ENCODE assay signal across 10 cellular contexts in the genomic region with DNA sequence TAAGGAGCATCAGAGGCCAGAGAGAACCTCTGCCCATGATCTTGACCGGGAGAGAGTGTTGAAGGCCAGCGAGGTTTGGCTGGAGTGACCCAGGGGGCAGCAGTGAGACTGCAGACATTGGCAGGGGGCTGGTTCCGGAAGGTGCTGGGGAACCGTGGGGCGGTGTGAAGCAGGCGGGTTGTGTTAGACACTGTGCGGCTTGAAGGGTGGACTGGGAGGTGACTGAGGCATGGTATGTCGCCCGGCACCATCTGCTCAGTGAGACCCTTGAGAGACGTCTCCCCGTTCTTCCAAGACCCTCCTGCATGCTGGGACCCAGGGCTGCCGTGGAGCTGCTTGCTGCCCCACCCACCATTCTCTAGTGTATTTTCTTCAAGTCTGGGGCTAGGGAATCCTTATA. TPM values are rescaled to one million over a fixed set of nuclear protein-coding genes. Genes with fewer than 3 reads are reported as not detected.
A peak's percentile ranks its signal among the peaks of the same experiment; 100 is the strongest.
DNase-seq lines count a peak whose midpoint lies in the region; ATAC-seq and TF ChIP-seq lines count a peak whose summit lies in the region.
"Had no signal": no experiment of that assay in that cellular context is flagged by ENCODE, and none has a peak within 500 bp of the region (broad histone marks: within the 10 kb centered on the region; RNA-seq: fewer than 3 reads in every experiment).

No MANE protein-coding gene starts in this region.

- WGBS in endodermal cell (ENCODE audit: insufficient coverage in 1 of 2, insufficient read length in 1 of 2), 2 experiments: 86 to 88% methylated on average over 9 to 12 of the region's 12 CpGs

- POLR2A ChIA-PET in activated CD4-positive, alpha-beta memory T cell treated with anti-CD3 and anti-CD28 coated beads, Interleukin-2, amount 10 ng/mL, durations not matched to agents 7 days and 5 days (lab: Charles Lee): no interaction called here

- TF ChIP-seq POLR2A in gastrocnemius medialis (IDR thresholded peaks at IDR 0.05): no peak

- TF ChIP-seq CTCF in endodermal cell (conservative IDR thresholded peaks at IDR 0.05): peak; percentile 75
- TF ChIP-seq CTCF in gastrocnemius medialis (IDR thresholded peaks at IDR 0.05 in 4 of 5, conservative IDR thresholded peaks at IDR 0.05 in 1 of 5): peak in 1 of 5 experiments; percentile 33

- no peak for ATAC-seq in gastrocnemius medialis
- ATAC-seq: activated naive CD4-positive, alpha-beta T cell treated with anti-CD3 and anti-CD28 coated beads, Interleukin-2, amount 50 U/mL, for 72 hours had no signal

- peak overlapping the region; percentile 68 for H3K4me2 ChIP-seq in Karpas-422 (ENCODE audit: low read depth, low read length, poor library complexity, severe bottlenecking)

- intact Hi-C loops in gastrocnemius medialis (cut with DNase I; ENCODE audit: low total_unique reads): loop anchor here (2.0 kb wide), 1 partner anchor 17 kb away; no protein-coding TSS in a partner anchor

- H3K4me1 ChIP-seq in Karpas-422 (ENCODE audit: low read length) (peaks cover 45% of the 10 kb centered on the region), endodermal cell (ENCODE audit: control insufficient read depth, insufficient read depth, low read length) (no peaks in the 10 kb centered on the region), gastrocnemius medialis (peaks cover 94 to 99% of the 10 kb centered on the region in 2 donors)

- in situ Hi-C loops in gastrocnemius medialis (cut with MboI; ENCODE audit: low sequenced_read_pairs in 4 of 4): no loop called here

- peaks cover 8% of the 10 kb centered on the region for H3K36me3 Mint-ChIP-seq in endodermal cell (ENCODE audit: low read depth)
- no peaks in the 10 kb centered on the region for H3K36me3 Mint-ChIP-seq in activated CD4-positive, alpha-beta memory T cell treated with anti-CD3 and anti-CD28 coated beads, Interleukin-2, amount 10 ng/mL, durations not matched to agents 7 days and 5 days (ENCODE audit: low read depth)
- H3K36me3 Mint-ChIP-seq: activated naive CD4-positive, alpha-beta T cell treated with anti-CD3 and anti-CD28 coated beads, Interleukin-2, amount 50 U/mL, for 72 hours had no signal

- no peaks in the 10 kb centered on the region for H3K36me3 ChIP-seq in Karpas-422 (ENCODE audit: insufficient read depth, low read length)
- peaks cover 2% of the 10 kb centered on the region for H3K36me3 ChIP-seq in endodermal cell (ENCODE audit: control insufficient read depth, insufficient read depth, low read length)
- H3K36me3 ChIP-seq in gastrocnemius medialis: no peaks in the 10 kb centered on the region

- H4K20me1 ChIP-seq in Karpas-422 (ENCODE audit: insufficient read depth, low read depth, low read length): peaks cover 7% of the 10 kb centered on the region; the same call in 1 of the 2 replicates

- H3K9ac ChIP-seq in Karpas-422 (ENCODE audit: low read length) (peak overlapping the region; percentile 75), endodermal cell (ENCODE audit: extremely low read depth, low read length, poor library complexity, severe bottlenecking) (no peak overlapping the region)

- H2AFZ ChIP-seq in Karpas-422 (ENCODE audit: low read length): no peak overlapping the region

- H3K9me3 Mint-ChIP-seq in endodermal cell: no peaks in the 10 kb centered on the region
- no peaks in the 10 kb centered on the region for H3K9me3 Mint-ChIP-seq in activated CD4-positive, alpha-beta memory T cell treated with anti-CD3 and anti-CD28 coated beads, Interleukin-2, amount 10 ng/mL, durations not matched to agents 7 days and 5 days
- H3K9me3 Mint-ChIP-seq: activated naive CD4-positive, alpha-beta T cell treated with anti-CD3 and anti-CD28 coated beads, Interleukin-2, amount 50 U/mL, for 72 hours had no signal

- H3K9me3 ChIP-seq in Karpas-422 (ENCODE audit: low read length) (no peaks in the 10 kb centered on the region), endodermal cell (ENCODE audit: control insufficient read depth, low read length) (no peaks in the 10 kb centered on the region), gastrocnemius medialis (no peaks in the 10 kb centered on the region)

- peaks cover 88% of the 10 kb centered on the region for H3K79me2 ChIP-seq in Karpas-422 (ENCODE audit: low read length)

- H3K4me3 Mint-ChIP-seq in endodermal cell: no peak overlapping the region
- H3K4me3 Mint-ChIP-seq in activated CD4-positive, alpha-beta memory T cell treated with anti-CD3 and anti-CD28 coated beads, Interleukin-2, amount 10 ng/mL, durations not matched to agents 7 days and 5 days: no peak overlapping the region

- H3K27me3 ChIP-seq in Karpas-422 (ENCODE audit: low read length) (no peaks in the 10 kb centered on the region), endodermal cell (ENCODE audit: control insufficient read depth, insufficient read depth, low read length, poor library complexity, severe bottlenecking) (no peaks in the 10 kb centered on the region), gastrocnemius medialis (no peaks in the 10 kb centered on the region)

- peak overlapping the region; percentile 67 for H3K4me3 ChIP-seq in Karpas-422 (ENCODE audit: low read length)
- no peak overlapping the region for H3K4me3 ChIP-seq in endodermal cell (ENCODE audit: low read length)
- no peak overlapping the region for H3K4me3 ChIP-seq in gastrocnemius medialis

- peak; percentile 62 for DNase-seq in Karpas-422
- peak; percentile 85 for DNase-seq in endodermal cell
- no peak for DNase-seq in gastrocnemius medialis
- DNase-seq in activated CD4-positive, alpha-beta memory T cell treated with anti-CD3 and anti-CD28 coated beads, Interleukin-2, amount 10 ng/mL, durations not matched to agents 7 days and 5 days: no peak
- DNase-seq in NCI-H446 treated with DMSO at 0.1 percent for 48 hours (lab: John Stamatoyannopoulos, UW): no peak
- DNase-seq: GDM1, GOT3, mammary epithelial cell, NCI-H2171 had no signal

- H3K27ac ChIP-seq in Karpas-422 (ENCODE audit: low read length): peak overlapping the region; percentile 88
- H3K27ac ChIP-seq in endodermal cell (ENCODE audit: low read depth, low read length): no peak overlapping the region
- peak overlapping the region; percentile 84 to 95 (median 90) for H3K27ac ChIP-seq in gastrocnemius medialis

- H3K27me3 Mint-ChIP-seq in endodermal cell (ENCODE audit: insufficient read depth): no peaks in the 10 kb centered on the region
- H3K27me3 Mint-ChIP-seq in activated CD4-positive, alpha-beta memory T cell treated with anti-CD3 and anti-CD28 coated beads, Interleukin-2, amount 10 ng/mL, durations not matched to agents 7 days and 5 days: no peaks in the 10 kb centered on the region

- H3K27ac Mint-ChIP-seq in endodermal cell: peak overlapping the region; percentile 69
- no peak overlapping the region for H3K27ac Mint-ChIP-seq in activated CD4-positive, alpha-beta memory T cell treated with anti-CD3 and anti-CD28 coated beads, Interleukin-2, amount 10 ng/mL, durations not matched to agents 7 days and 5 days

- H3K9me2 ChIP-seq in Karpas-422 (replicated peaks; ENCODE audit: insufficient read depth, low read length): no peaks in the 10 kb centered on the region

- peaks cover 29% of the 10 kb centered on the region for H3K4me1 Mint-ChIP-seq in endodermal cell
- H3K4me1 Mint-ChIP-seq in activated CD4-positive, alpha-beta memory T cell treated with anti-CD3 and anti-CD28 coated beads, Interleukin-2, amount 10 ng/mL, durations not matched to agents 7 days and 5 days: peaks cover 13% of the 10 kb centered on the region

- CTCF ChIA-PET in activated CD4-positive, alpha-beta memory T cell treated with anti-CD3 and anti-CD28 coated beads, Interleukin-2, amount 10 ng/mL, durations not matched to agents 7 days and 5 days (lab: Charles Lee): no interaction called here

RNA-seq across cellular contexts. Expression of a gene that starts 24.6 kb away (rescaled TPM):
- total RNA-seq in Karpas-422 (2014; rRNA removed; shearing (Covaris generic); ENCODE audit: low replicate concordance): 32.7 and 38.2 TPM in 2 replicates
- 10 to 100 TPM; 80.6 to 86.6 TPM for total RNA-seq in endodermal cell
- polyA plus RNA-seq in endodermal cell (2013, experiment 1 of 2): 115 TPM
- 105 TPM for polyA plus RNA-seq in endodermal cell (2013, experiment 2 of 2)
- total RNA-seq in gastrocnemius medialis: 10 to 100 TPM; 31.2 to 58.5 (median 53.0) TPM
- total RNA-seq in activated CD4-positive, alpha-beta memory T cell treated with anti-CD3 and anti-CD28 coated beads, Interleukin-2, amount 10 ng/mL, durations not matched to agents 7 days and 5 days: 10 to 100 TPM; 39.3 to 40.2 TPM

RNA-seq across cellular contexts. Expression of a gene that starts 32.5 kb away (rescaled TPM):
- 26.8 and 45.6 TPM in 2 replicates for total RNA-seq in Karpas-422 (2014; rRNA removed; shearing (Covaris generic); ENCODE audit: low replicate concordance)
- total RNA-seq in endodermal cell (10 to 100 TPM; 55.6 to 62.6 TPM), gastrocnemius medialis (10 to 100 TPM; 17.8 to 30.8 (median 24.2) TPM)
- 32.0 TPM for polyA plus RNA-seq in endodermal cell (2013, experiment 1 of 2)
- 34.9 TPM for polyA plus RNA-seq in endodermal cell (2013, experiment 2 of 2)
- 10 to 100 TPM; 23.8 to 26.0 TPM for total RNA-seq in activated CD4-positive, alpha-beta memory T cell treated with anti-CD3 and anti-CD28 coated beads, Interleukin-2, amount 10 ng/mL, durations not matched to agents 7 days and 5 days

RNA-seq across cellular contexts. Expression of a gene that starts 32.7 kb away (rescaled TPM):
- total RNA-seq in Karpas-422 (2014; rRNA removed; shearing (Covaris generic); ENCODE audit: low replicate concordance): 16.5 and 28.1 TPM in 2 replicates
- total RNA-seq in endodermal cell: 10 to 100 TPM; 20.0 to 26.8 TPM
- polyA plus RNA-seq in endodermal cell (2013, experiment 1 of 2): 20.9 TPM
- 20.7 TPM for polyA plus RNA-seq in endodermal cell (2013, experiment 2 of 2)
- total RNA-seq in gastrocnemius medialis: 10 to 100 TPM; 28.7 to 54.5 (median 34.8) TPM
- 10 to 100 TPM; 24.3 to 25.7 TPM for total RNA-seq in activated CD4-positive, alpha-beta memory T cell treated with anti-CD3 and anti-CD28 coated beads, Interleukin-2, amount 10 ng/mL, durations not matched to agents 7 days and 5 days

RNA-seq across cellular contexts. Expression of a gene that starts 47.7 kb away (rescaled TPM):
- 6.1 and 12.9 TPM in 2 replicates for total RNA-seq in Karpas-422 (2014; rRNA removed; shearing (Covaris generic); ENCODE audit: low replicate concordance)
- total RNA-seq in endodermal cell (under 1 TPM in 1 of 2 donors, not detected in 1; 0.24 TPM), gastrocnemius medialis (1 to 10 TPM; 1.4 to 3.9 (median 1.9) TPM)
- polyA plus RNA-seq in endodermal cell (2013, experiment 1 of 2): not detected
- polyA plus RNA-seq in endodermal cell (2013, experiment 2 of 2): not detected
- 1 to 10 TPM; 1.1 to 1.8 TPM for total RNA-seq in activated CD4-positive, alpha-beta memory T cell treated with anti-CD3 and anti-CD28 coated beads, Interleukin-2, amount 10 ng/mL, durations not matched to agents 7 days and 5 days

RNA-seq across cellular contexts. Expression of a gene that starts 59.9 kb away (rescaled TPM):
- total RNA-seq in Karpas-422 (2014; rRNA removed; shearing (Covaris generic); ENCODE audit: low replicate concordance): 10.2 and 24.4 TPM in 2 replicates
- total RNA-seq in endodermal cell (10 to 100 TPM; 19.7 to 34.5 TPM), gastrocnemius medialis (10 to 100 TPM; 33.0 to 90.0 (median 57.1) TPM)
- polyA plus RNA-seq in endodermal cell (2013, experiment 1 of 2): 33.2 TPM
- polyA plus RNA-seq in endodermal cell (2013, experiment 2 of 2): 32.3 TPM
- total RNA-seq in activated CD4-positive, alpha-beta memory T cell treated with anti-CD3 and anti-CD28 coated beads, Interleukin-2, amount 10 ng/mL, durations not matched to agents 7 days and 5 days: 10 to 100 TPM; 15.7 to 17.3 TPM

Comparison
In these comparisons a context has a peak if more than half of its experiments do, and no peak if none do; other contexts are left out.
1. DNase-seq: peak in Karpas-422 (single experiment) and endodermal cell (single experiment); none in gastrocnemius medialis (0 of 2), activated CD4-positive, alpha-beta memory T cell treated with anti-CD3 and anti-CD28 coated beads, Interleukin-2, amount 10 ng/mL, durations not matched to agents 7 days and 5 days (single experiment) and NCI-H446 treated with DMSO at 0.1 percent for 48 hours (single experiment).